ENCODE assay signal across 8 cellular contexts in genomic region chr5:98772415-98773213, GRCh38. TPM values are rescaled to one million over a fixed set of nuclear protein-coding genes. Genes with fewer than 3 reads are reported as not detected.
DNase-seq lines count a peak whose midpoint lies in the region; ATAC-seq, FAIRE-seq and TF ChIP-seq lines count a peak whose summit lies in the region.

No MANE protein-coding gene starts in this region.

- TF ChIP-seq EP300 in GM12878 (IDR thresholded peaks at IDR 0.05; ENCODE audit: borderline replicate concordance in 1 of 2, control insufficient read depth in 1 of 2, low read depth in 2 of 2, low read length in 2 of 2): no peak

- H2AFZ ChIP-seq in Karpas-422 (ENCODE audit: low read length) (no peak overlapping the region), SU-DHL-6 (ENCODE audit: low read depth, low read length, severe bottlenecking) (peak overlapping the region; percentile 96), GM12878 (ENCODE audit: control insufficient read depth, low read depth, low read length) (peak overlapping the region; percentile 92)

- peak; percentile 74 for DNase-seq in AG20443 (ENCODE audit: low spot score)
- DNase-seq in Karpas-422: peak; percentile 57
- no peak for DNase-seq in GM12878 (ENCODE audit: low read depth, low spot score)
- DNase-seq in retinal pigment epithelial cell (ENCODE audit: low read depth): no peak

- no peak for TF ChIP-seq RAD21 in GM12878 (IDR thresholded peaks at IDR 0.05; ENCODE audit: insufficient read depth, low read depth, low read length)

- H3K4me2 ChIP-seq in Karpas-422 (ENCODE audit: low read depth, low read length, poor library complexity, severe bottlenecking) (peak overlapping the region; percentile 86), SU-DHL-6 (ENCODE audit: low read depth, low read length, poor library complexity, severe bottlenecking) (peak overlapping the region; percentile 78), GM12878 (ENCODE audit: control insufficient read depth, insufficient read depth) (peak overlapping the region; percentile 92)

- H3K27ac ChIP-seq in Karpas-422 (ENCODE audit: low read length) (no peak overlapping the region), SU-DHL-6 (ENCODE audit: low read depth, low read length) (no peak overlapping the region), GM12878 (ENCODE audit: control insufficient read depth, insufficient read depth) (peak overlapping the region; percentile 48)

- in situ Hi-C loops in GM12878 (cut with MboI): loop anchor here (10.0 kb wide), 1 partner anchor 262 kb away; no protein-coding TSS in a partner anchor

- H3K9ac ChIP-seq in Karpas-422 (ENCODE audit: low read length) (no peak overlapping the region), SU-DHL-6 (ENCODE audit: low read length) (peak overlapping the region; percentile 74), GM12878 (ENCODE audit: control insufficient read depth, insufficient read depth, low read length) (peak overlapping the region; percentile 43), iPS-15b (ENCODE audit: low read depth, low read length) (no peak overlapping the region)

- H3K9me2 ChIP-seq in Karpas-422 (replicated peaks; ENCODE audit: insufficient read depth, low read length): no peaks in the 10 kb centered on the region
- no peaks in the 10 kb centered on the region for H3K9me2 ChIP-seq in SU-DHL-6 (replicated peaks; ENCODE audit: insufficient read depth, low read length)

- H3K9me3 ChIP-seq in Karpas-422 (ENCODE audit: low read length): no peaks in the 10 kb centered on the region
- no peaks in the 10 kb centered on the region for H3K9me3 ChIP-seq in SU-DHL-6 (ENCODE audit: insufficient read depth, low read length)
- no peaks in the 10 kb centered on the region for H3K9me3 ChIP-seq in GM12878 (replicated peaks; ENCODE audit: control insufficient read depth, insufficient read depth, low read length)
- H3K9me3 ChIP-seq in iPS-15b (ENCODE audit: control insufficient read depth, insufficient read depth, low read length): no peaks in the 10 kb centered on the region

- BruUV-seq in GM12878 (replicated peaks; lab: Mats Ljungman, UMichigan): no TSS peak

- peaks cover 17% of the 10 kb centered on the region for H4K20me1 ChIP-seq in Karpas-422 (ENCODE audit: insufficient read depth, low read depth, low read length)
- H4K20me1 ChIP-seq in SU-DHL-6 (ENCODE audit: low read depth, low read length): peaks cover 13% of the 10 kb centered on the region
- no peaks in the 10 kb centered on the region; the same call in 1 of the 2 replicates for H4K20me1 ChIP-seq in GM12878 (ENCODE audit: control insufficient read depth, insufficient read depth)

- H3F3A ChIP-seq in SU-DHL-6 (ENCODE audit: insufficient read depth): peaks cover 17% of the 10 kb centered on the region; the same call in 1 of the 2 replicates

- intact Hi-C loops in GM12878 (cut with micrococcal nuclease; ENCODE audit: unreplicated experiment): loop anchor here (2.0 to 5.0 kb wide), 5 partner anchors 135 to 1580 kb away; no protein-coding TSS in a partner anchor

- no peak for TF ChIP-seq CTCF in SU-DHL-6 (IDR thresholded peaks at IDR 0.05; ENCODE audit: insufficient read depth, low read length, poor library complexity, severe bottlenecking)
- TF ChIP-seq CTCF in GM12878 (IDR thresholded peaks at IDR 0.05 in 2 of 3, conservative IDR thresholded peaks at IDR 0.05 in 1 of 3; ENCODE audit: control insufficient read depth in 2 of 3, extremely low read depth in 1 of 3, insufficient read depth in 1 of 3, low read depth in 3 of 3, low read length in 3 of 3): no peak
- TF ChIP-seq CTCF in retinal pigment epithelial cell (conservative IDR thresholded peaks at IDR 0.05; ENCODE audit: low read depth, low read length): no peak

- peaks cover 27% of the 10 kb centered on the region for H3K4me1 ChIP-seq in Karpas-422 (ENCODE audit: low read length)
- peaks cover 17% of the 10 kb centered on the region for H3K4me1 ChIP-seq in GM12878 (ENCODE audit: control insufficient read depth, insufficient read depth, low read length)
- peaks cover 11% of the 10 kb centered on the region for H3K4me1 ChIP-seq in iPS-15b (ENCODE audit: control insufficient read depth, insufficient read depth, low read length)

- 17% methylated on average over 34 of the region's 34 CpGs for WGBS in GM12878 (ENCODE audit: insufficient coverage, insufficient replicate concordance, low lambda C conversion rate, missing lambda C conversion rate)

- no peaks in the 10 kb centered on the region for H3K27me3 ChIP-seq in Karpas-422 (ENCODE audit: low read length)
- no peaks in the 10 kb centered on the region for H3K27me3 ChIP-seq in SU-DHL-6 (ENCODE audit: low read length)
- peaks cover 3 to 9% of the 10 kb centered on the region in 2 experiments; a peak in 3 of 4 replicates for H3K27me3 ChIP-seq in GM12878 (replicated peaks in 1 of 2; ENCODE audit: control insufficient read depth in 2 of 2, insufficient read depth in 2 of 2, low read length in 1 of 2)
- peaks cover 28% of the 10 kb centered on the region for H3K27me3 ChIP-seq in iPS-15b (ENCODE audit: control insufficient read depth, insufficient read depth, low read length)

- H3K79me2 ChIP-seq in Karpas-422 (ENCODE audit: low read length): no peaks in the 10 kb centered on the region
- peaks cover 15% of the 10 kb centered on the region; the same call in 1 of the 2 replicates for H3K79me2 ChIP-seq in SU-DHL-6 (ENCODE audit: insufficient read depth, low read length)
- peaks cover 32% of the 10 kb centered on the region for H3K79me2 ChIP-seq in GM12878 (ENCODE audit: control insufficient read depth, insufficient read depth, low read length)

- CTCF ChIA-PET in GM12878 (lab: Yijun Ruan, JAX): interaction anchor here (0.5 to 7.5 kb wide), 17 partner anchors 8 to 1542 kb away, joined by 3 to 104 read pairs (median 4); no protein-coding TSS in a partner anchor

- POLR2A ChIA-PET in GM12878 (lab: Charles Lee): interaction anchor here (0.6 to 1.1 kb wide), 2 partner anchors 9 to 17 kb away, joined by 3 read pairs; no protein-coding TSS in a partner anchor

- no peak for TF ChIP-seq POLR2A in GM12878 (IDR thresholded peaks at IDR 0.05; ENCODE audit: low read depth, low read length)

- RAD21 ChIA-PET in GM12878 (lab: Charles Lee; ENCODE audit: unreplicated experiment): interaction anchor here (2.7 kb wide), 1 partner anchor 1541 kb away, joined by 11 read pairs; no protein-coding TSS in a partner anchor

- no peak for FAIRE-seq in GM12878 (lab: Jason Lieb, UNC)

- H3K4me3 ChIP-seq in Karpas-422 (ENCODE audit: low read length) (peak overlapping the region; percentile 70; the same call in 1 of the 2 replicates), SU-DHL-6 (ENCODE audit: insufficient read depth, low read length, poor library complexity, severe bottlenecking) (peak overlapping the region; percentile 55), GM12878 (peak overlapping the region; percentile 67), iPS-15b (ENCODE audit: low read depth, low read length) (peak overlapping the region; percentile 61), retinal pigment epithelial cell (ENCODE audit: low read length) (peak overlapping the region; percentile 60)

- H3K36me3 ChIP-seq in Karpas-422 (ENCODE audit: insufficient read depth, low read length): no peaks in the 10 kb centered on the region
- H3K36me3 ChIP-seq in SU-DHL-6 (ENCODE audit: low read length): no peaks in the 10 kb centered on the region
- no peaks in the 10 kb centered on the region for H3K36me3 ChIP-seq in GM12878 (ENCODE audit: control insufficient read depth in 2 of 2, insufficient read depth in 2 of 2, low read length in 1 of 2)
- H3K36me3 ChIP-seq in iPS-15b (ENCODE audit: control insufficient read depth, insufficient read depth, low read length): no peaks in the 10 kb centered on the region

- SMC1A ChIA-PET in GM12878 (lab: Charles Lee; ENCODE audit: uncharacterized antibody, unreplicated experiment): interaction anchor here (0.7 to 5.3 kb wide), 4 partner anchors 17 to 1577 kb away, joined by 3 to 24 read pairs (median 4); no protein-coding TSS in a partner anchor

- peak; percentile 9 for ATAC-seq in GM19452 (IDR thresholded peaks at IDR 0.05; ENCODE audit: unreplicated experiment)
- peak; percentile 18 for ATAC-seq in GM12878
- no peak for ATAC-seq in HG02938 (IDR thresholded peaks at IDR 0.05; ENCODE audit: unreplicated experiment)

TF ChIP-seq in GM12878, 131 proteins besides CTCF, POLR2A, EP300 and RAD21:
- TF ChIP-seq HDAC2 (IDR thresholded peaks at IDR 0.05) (no peak), CREB1 (IDR thresholded peaks at IDR 0.05; ENCODE audit: low read depth) (0 out of 2 replicates have a peak, but pooled peaks have one; percentile 8)

RNA-seq across cellular contexts. Expression of gene RGMB, which starts 0.8 kb away (rescaled TPM):
- total RNA-seq in Karpas-422 (2014; rRNA removed; shearing (Covaris generic); ENCODE audit: low replicate concordance): 0.94 and 3.1 TPM in 2 replicates
- total RNA-seq in GM12878 (2013; cell fraction: nucleolus; rRNA removed): 11.9 and 12.2 TPM in 2 replicates
- total RNA-seq in GM12878 (2014; rRNA removed) (11.3 and 11.6 TPM in 2 replicates), GM12878 (2014; rRNA removed; fragmentation: Illumina TruSeq; extraction: Trizol) (6.9 and 7.4 TPM in 2 replicates), GM12878 (2021) (15.3 and 15.8 TPM in 2 replicates)
- polyA plus RNA-seq in GM12878 (2011; ENCODE audit: low read depth): 1.8 TPM
- polyA plus RNA-seq in GM12878 (2011; rRNA removed) (1.5 and 1.6 TPM in 2 replicates), GM12878 (2014; fragmentation: Illumina TruSeq; extraction: Trizol) (9.4 and 11.5 TPM in 2 replicates), GM12878 (2014; fragmentation: Nextera tagmentation; extraction: Ambion mirVana) (1 to 10 TPM; 1.3 to 2.4 TPM), GM12878 (2014; rRNA removed) (7.9 and 10.2 TPM in 2 replicates), GM12878 (2016; fragmentation: Nextera tagmentation; extraction: Ambion mirVana) (1 to 10 TPM; 6.9 to 8.2 TPM)
- 1.6 and 2.1 TPM in 2 replicates for polyA plus RNA-seq in GM12878 (2011; cell fraction: cytosol; rRNA removed)
- 3.2 and 3.6 TPM in 2 replicates for polyA plus RNA-seq in GM12878 (2011; cell fraction: nucleus; rRNA removed)
- 3.3 and 4.0 TPM in 2 replicates for polyA plus RNA-seq in GM12878 (2012)
- polyA minus RNA-seq in GM12878 (2011; rRNA and poly(A)+ RNA removed): 2.8 and 4.4 TPM in 2 replicates
- 0.83 and 1.1 TPM in 2 replicates for polyA minus RNA-seq in GM12878 (2011; cell fraction: cytosol; rRNA and poly(A)+ RNA removed)
- polyA minus RNA-seq in GM12878 (2011; cell fraction: nucleus; rRNA and poly(A)+ RNA removed): 6.4 and 11.5 TPM in 2 replicates

Comparison
In these comparisons a context has a peak if more than half of its experiments do, and no peak if none do; other contexts are left out.
1. DNase-seq: peak in AG20443 (single experiment) and Karpas-422 (single experiment); none in GM12878 (single experiment) and retinal pigment epithelial cell (single experiment).
2. H3K9ac ChIP-seq: peak in SU-DHL-6 (single experiment) and GM12878 (single experiment); none in Karpas-422 (single experiment) and iPS-15b (single experiment).
3. Peak in every context shown above with its lines, with median percentiles within 50 percentile points of each other: H3K4me2 ChIP-seq and H3K4me3 ChIP-seq.